ENCODE assay signal across 6 cellular contexts in genomic region chr9:136438548-136438908, GRCh38. TPM values are rescaled to one million over a fixed set of nuclear protein-coding genes. Genes with fewer than 3 reads are reported as not detected.
DNase-seq lines count a peak whose midpoint lies in the region; ATAC-seq, FAIRE-seq and TF ChIP-seq lines count a peak whose summit lies in the region.

No MANE protein-coding gene starts in this region.

- no peaks in the 10 kb centered on the region for H3K9me3 ChIP-seq in SJSA1 (replicated peaks)

- H3K27ac ChIP-seq in SJSA1: no peak overlapping the region

- peaks cover 28% of the 10 kb centered on the region for H3K4me1 ChIP-seq in SJSA1 (replicated peaks)

- DNase-seq in SJSA1 (ENCODE audit: low read depth in 1 of 2, low spot score in 2 of 2) (no peak), iPS-NIHi11 (ENCODE audit: low spot score) (peak; percentile 44), AML-193 (lab: John Stamatoyannopoulos, UW) (no peak), H54 (ENCODE audit: insufficient read length, low spot score) (no peak), medulla oblongata (ENCODE audit: extremely low spot score) (no peak)

- peak overlapping the region; percentile 98 for H3K4me3 ChIP-seq in SJSA1

- FAIRE-seq in H54 (lab: Jason Lieb, UNC): no peak

- H3K27me3 ChIP-seq in SJSA1 (replicated peaks): no peaks in the 10 kb centered on the region

- no peak for TF ChIP-seq POLR2A in H54 (IDR thresholded peaks at IDR 0.05; ENCODE audit: low read depth, low read length)

- peaks cover 84% of the 10 kb centered on the region for H3K36me3 ChIP-seq in SJSA1

- peak; percentile 13 for ATAC-seq in GM21447 (IDR thresholded peaks at IDR 0.05; ENCODE audit: unreplicated experiment)

RNA-seq across cellular contexts. Expression of gene INPP5E, which starts 1.1 kb away (rescaled TPM):
- total RNA-seq in SJSA1 (2014; rRNA removed; shearing (Covaris generic)): 10.0 and 11.7 TPM in 2 replicates

RNA-seq across cellular contexts. Expression of gene PMPCA, which starts 28.1 kb away (rescaled TPM):
- 47.9 and 58.4 TPM in 2 replicates for total RNA-seq in SJSA1 (2014; rRNA removed; shearing (Covaris generic))

RNA-seq across cellular contexts. Expression of gene ENTR1, which starts 28.1 kb away (rescaled TPM):
- total RNA-seq in SJSA1 (2014; rRNA removed; shearing (Covaris generic)): 25.3 and 34.8 TPM in 2 replicates

RNA-seq across cellular contexts. Expression of gene SNAPC4, which starts 38.6 kb away (rescaled TPM):
- total RNA-seq in SJSA1 (2014; rRNA removed; shearing (Covaris generic)): 3.7 and 6.3 TPM in 2 replicates

RNA-seq across cellular contexts. Expression of gene SEC16A, which starts 44.3 kb away (rescaled TPM):
- 14.9 and 15.4 TPM in 2 replicates for total RNA-seq in SJSA1 (2014; rRNA removed; shearing (Covaris generic))
